In genomic region chr10:102540023-102540422, GRCh38 we compare ENCODE assay signal across 8 cellular contexts. TPM values are rescaled to one million over a fixed set of nuclear protein-coding genes. Genes with fewer than 3 reads are reported as not detected.
DNase-seq lines count a peak whose midpoint lies in the region; ATAC-seq and TF ChIP-seq lines count a peak whose summit lies in the region.

No MANE protein-coding gene starts in this region.

- no peak overlapping the region for H3K4me3 ChIP-seq in fibroblast of the aortic adventitia (ENCODE audit: low read depth, low read length)
- no peak overlapping the region for H3K4me3 ChIP-seq in thyroid gland (replicated peaks in 1 of 3)

- H3K4me1 ChIP-seq in thyroid gland, result peaks cover 13 to 14% of the 10 kb centered on the region in 2 donors

- TF ChIP-seq CTCF in GM12872 (IDR thresholded peaks at IDR 0.05; ENCODE audit: insufficient read depth, low read depth, low read length), result peak; percentile 72; the same call in 2 of the 3 replicates
- peak; percentile 54 for TF ChIP-seq CTCF in fibroblast of the aortic adventitia (IDR thresholded peaks at IDR 0.05; ENCODE audit: insufficient read depth, low read length)
- TF ChIP-seq CTCF in thyroid gland (IDR thresholded peaks at IDR 0.05), result peak in 3 of 6 experiments; percentile 21 to 33 (median 26)

- DNase-seq in NCI-H748 treated with DMSO at 0.1 percent for 48 hours (lab: John Stamatoyannopoulos, UW) (peak; percentile 0), fibroblast of the aortic adventitia (ENCODE audit: low read depth) (peak; percentile 35), epidermal melanocyte (ENCODE audit: insufficient read length, low spot score) (no peak), GDM1 (lab: John Stamatoyannopoulos, UW) (no peak), thyroid gland (no peak)
- DNase-seq in activated CD4-positive, alpha-beta T cell treated with anti-CD3 and anti-CD28 coated beads, Interleukin-2, amount 50 U/mL, for 1 hour, result no peak

- intact Hi-C loops in thyroid gland (cut with DNase I), result no loop called here

- no peak overlapping the region for H3K27ac ChIP-seq in thyroid gland

- no peaks in the 10 kb centered on the region for H3K27me3 ChIP-seq in thyroid gland

- no peak for TF ChIP-seq POLR2A in thyroid gland (IDR thresholded peaks at IDR 0.05)

- no peaks in the 10 kb centered on the region for H3K9me3 ChIP-seq in thyroid gland

- H3K36me3 ChIP-seq in thyroid gland, result no peaks in the 10 kb centered on the region

- peak; percentile 57 for ATAC-seq in GM21786 (IDR thresholded peaks at IDR 0.05; ENCODE audit: unreplicated experiment)

- WGBS in thyroid gland, 2 donors, result 58 to 71% methylated on average over 1 of the region's 1 CpG

RNA-seq across cellular contexts. Expression of gene SUFU, which starts 36.3 kb away (rescaled TPM):
- 3.3 and 4.8 TPM in 2 replicates for total RNA-seq in fibroblast of the aortic adventitia (ENCODE audit: low replicate concordance)
- total RNA-seq in thyroid gland, result 1 to 10 TPM; 2.3 to 5.4 (median 4.4) TPM

RNA-seq across cellular contexts. Expression of gene ACTR1A, which starts 37.5 kb away (rescaled TPM):
- total RNA-seq in fibroblast of the aortic adventitia (ENCODE audit: low replicate concordance) (103 and 105 TPM in 2 replicates), thyroid gland (100 to 1,000 TPM in 3 of 4 donors, 10 to 100 TPM in 1; 94.1 to 111 (median 103) TPM)

Comparison
In these comparisons a context has a peak if more than half of its experiments do, and no peak if none do; other contexts are left out.
1. DNase-seq: peak in NCI-H748 treated with DMSO at 0.1 percent for 48 hours (single experiment) and fibroblast of the aortic adventitia (single experiment); none in epidermal melanocyte (single experiment), GDM1 (single experiment), thyroid gland (0 of 2) and activated CD4-positive, alpha-beta T cell treated with anti-CD3 and anti-CD28 coated beads, Interleukin-2, amount 50 U/mL, for 1 hour (single experiment).